8 cellular contexts compared by ENCODE assay signal in the genomic region with DNA sequence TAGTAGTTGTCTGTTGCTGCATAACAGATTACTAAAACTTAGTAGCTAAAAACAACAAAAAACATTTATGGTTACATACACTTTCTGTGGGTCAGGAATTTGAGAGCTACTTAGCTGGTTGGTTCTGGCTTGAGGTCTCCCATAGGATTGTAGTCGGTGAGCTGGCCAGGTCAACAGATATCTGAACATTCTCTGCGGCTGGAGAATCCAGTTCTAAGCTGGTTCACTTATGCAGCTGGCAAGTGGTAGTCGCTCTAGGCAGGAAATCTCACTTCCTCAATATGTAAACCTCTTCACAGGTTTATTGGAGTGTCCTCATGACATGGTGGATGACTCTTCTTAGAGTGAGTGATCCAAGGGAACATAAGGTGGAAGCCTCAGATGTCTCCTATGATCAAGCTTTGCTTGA.
DNase-seq lines count a peak whose midpoint lies in the region; ATAC-seq and TF ChIP-seq lines count a peak whose summit lies in the region.

No MANE protein-coding gene starts in this region.

- peaks cover 47 to 71% (median 56%) of the 10 kb centered on the region in 4 donors for H3K4me1 ChIP-seq in stomach

- WGBS in stomach, 5 donors, result 54 to 69% (median 64%) methylated on average over 3 of the region's 3 CpGs

- no peaks in the 10 kb centered on the region for H3K9me3 ChIP-seq in stomach

- peak overlapping the region in 3 of 5 donors; percentile 33 to 52 (median 38) for H3K27ac ChIP-seq in stomach

- no peaks in the 10 kb centered on the region for H3K27me3 Mint-ChIP-seq in activated T-helper 1 cell treated with anti-CD3 and anti-CD28 coated beads, Interleukin-12 subunit alpha, Interleukin-12 subunit beta, Interleukin-2, Interleukin-4 antibody, amounts not matched to agents 30 ng/mL and 10 ng/mL and 1 ng/mL, durations not matched to agents 14 hours and 24 hours and 36 hours (ENCODE audit: insufficient read depth)

- peaks cover 13% of the 10 kb centered on the region for H3K9me3 Mint-ChIP-seq in activated T-helper 1 cell treated with anti-CD3 and anti-CD28 coated beads, Interleukin-12 subunit alpha, Interleukin-12 subunit beta, Interleukin-2, Interleukin-4 antibody, amounts not matched to agents 30 ng/mL and 10 ng/mL and 1 ng/mL, durations not matched to agents 14 hours and 24 hours and 36 hours

- H3K27me3 ChIP-seq in GM06990 (replicated peaks; ENCODE audit: control insufficient read depth, insufficient read depth, low read length) (no peaks in the 10 kb centered on the region), stomach (no peaks in the 10 kb centered on the region)

- H3K4me3 ChIP-seq in GM06990 (replicated peaks; ENCODE audit: low read depth, low read length), result peak overlapping the region; percentile 33
- no peak overlapping the region for H3K4me3 ChIP-seq in stomach

- no peak for TF ChIP-seq EP300 in stomach (IDR thresholded peaks at IDR 0.05)

- peak overlapping the region; percentile 25 for H3K27ac Mint-ChIP-seq in activated T-helper 1 cell treated with anti-CD3 and anti-CD28 coated beads, Interleukin-12 subunit alpha, Interleukin-12 subunit beta, Interleukin-2, Interleukin-4 antibody, amounts not matched to agents 30 ng/mL and 10 ng/mL and 1 ng/mL, durations not matched to agents 14 hours and 24 hours and 36 hours

- no peaks in the 10 kb centered on the region for H3K36me3 ChIP-seq in GM06990 (ENCODE audit: control insufficient read depth, insufficient read depth, low read length)
- no peaks in the 10 kb centered on the region for H3K36me3 ChIP-seq in stomach

- H3K4me1 Mint-ChIP-seq in activated T-helper 1 cell treated with anti-CD3 and anti-CD28 coated beads, Interleukin-12 subunit alpha, Interleukin-12 subunit beta, Interleukin-2, Interleukin-4 antibody, amounts not matched to agents 30 ng/mL and 10 ng/mL and 1 ng/mL, durations not matched to agents 14 hours and 24 hours and 36 hours (ENCODE audit: low read depth), result peaks cover 80% of the 10 kb centered on the region

- ATAC-seq in GM21360 (IDR thresholded peaks at IDR 0.05; ENCODE audit: unreplicated experiment) (peak; percentile 91), HG03521 (IDR thresholded peaks at IDR 0.05; ENCODE audit: unreplicated experiment) (peak; percentile 88), sciatic nerve (no peak)

- peaks cover 25% of the 10 kb centered on the region for H3K36me3 Mint-ChIP-seq in activated T-helper 1 cell treated with anti-CD3 and anti-CD28 coated beads, Interleukin-12 subunit alpha, Interleukin-12 subunit beta, Interleukin-2, Interleukin-4 antibody, amounts not matched to agents 30 ng/mL and 10 ng/mL and 1 ng/mL, durations not matched to agents 14 hours and 24 hours and 36 hours (ENCODE audit: low read depth)

- TF ChIP-seq POLR2A in stomach (IDR thresholded peaks at IDR 0.05), result no peak

- TF ChIP-seq CTCF in GM06990 (IDR thresholded peaks at IDR 0.05; ENCODE audit: insufficient read depth, low read length, poor library complexity, severe bottlenecking), result no peak
- TF ChIP-seq CTCF in stomach (IDR thresholded peaks at IDR 0.05), result no peak

- intact Hi-C loops in activated T-helper 1 cell treated with anti-CD3 and anti-CD28 coated beads, Interleukin-12 subunit alpha, Interleukin-12 subunit beta, Interleukin-2, Interleukin-4 antibody, amounts not matched to agents 30 ng/mL and 10 ng/mL and 1 ng/mL, durations not matched to agents 14 hours and 24 hours and 36 hours (cut with micrococcal nuclease), result no loop called here
- intact Hi-C loops in stomach (cut with DNase I; ENCODE audit: low total_unique reads) (no loop called here), sciatic nerve (cut with DNase I) (no loop called here)

- H3K4me3 Mint-ChIP-seq in activated T-helper 1 cell treated with anti-CD3 and anti-CD28 coated beads, Interleukin-12 subunit alpha, Interleukin-12 subunit beta, Interleukin-2, Interleukin-4 antibody, amounts not matched to agents 30 ng/mL and 10 ng/mL and 1 ng/mL, durations not matched to agents 14 hours and 24 hours and 36 hours, result peak overlapping the region; percentile 1

- no peak for DNase-seq in GM06990 (ENCODE audit: extremely low read depth, insufficient read length)
- no peak for DNase-seq in activated T-helper 1 cell treated with anti-CD3 and anti-CD28 coated beads, Interleukin-12 subunit alpha, Interleukin-12 subunit beta, Interleukin-2, Interleukin-4 antibody, amounts not matched to agents 30 ng/mL and 10 ng/mL and 1 ng/mL, durations not matched to agents 14 hours and 24 hours and 36 hours (ENCODE audit: low spot score)
- no peak for DNase-seq in stomach
- no peak for DNase-seq in sciatic nerve (ENCODE audit: low spot score)
- no peak for DNase-seq in T1000 (lab: John Stamatoyannopoulos, UW)
- DNase-seq in AG08395 (ENCODE audit: low spot score), result no peak
